12 cellular contexts compared by ENCODE assay signal in genomic region chr10:11439523-11440053, GRCh38.
"Had no signal": no experiment of that assay in that cellular context is flagged by ENCODE, and none has a peak within 500 bp of the region (broad histone marks: within the 10 kb centered on the region; RNA-seq: fewer than 3 reads in every experiment).

No MANE protein-coding gene starts in this region.

- H3K27ac ChIP-seq: esophagus muscularis mucosa, hepatocyte, SK-N-MC, upper lobe of left lung had no signal

- H3K4me3 Mint-ChIP-seq: activated naive CD4-positive, alpha-beta T cell treated with anti-CD3 and anti-CD28 coated beads, Interleukin-2, amount 10 ng/mL, durations not matched to agents 7 days and 5 days had no signal

- ATAC-seq: left ventricle myocardium superior; naive thymus-derived CD8-positive, alpha-beta T cell had no signal

- H3K4me2 ChIP-seq: hepatocyte had no signal

- H3K27ac Mint-ChIP-seq: activated naive CD4-positive, alpha-beta T cell treated with anti-CD3 and anti-CD28 coated beads, Interleukin-2, amount 10 ng/mL, durations not matched to agents 7 days and 5 days had no signal

- H3K9me3 ChIP-seq: esophagus muscularis mucosa, upper lobe of left lung had no signal

- H3K4me1 ChIP-seq: esophagus muscularis mucosa, upper lobe of left lung had no signal

- H3K27me3 Mint-ChIP-seq: activated CD4-positive, alpha-beta memory T cell treated with anti-CD3 and anti-CD28 coated beads for 36 hours; naive thymus-derived CD8-positive, alpha-beta T cell had no signal

- H3K27me3 ChIP-seq: hepatocyte, upper lobe of left lung had no signal

- H3K36me3 ChIP-seq: esophagus muscularis mucosa, upper lobe of left lung had no signal

- DNase-seq: activated CD4-positive, alpha-beta T cell treated with anti-CD3 and anti-CD28 coated beads for 1 hour; activated naive CD4-positive, alpha-beta T cell treated with anti-CD3 and anti-CD28 coated beads, Interleukin-2, amount 10 ng/mL, durations not matched to agents 7 days and 5 days; left ventricle myocardium superior; mesenchymal stem cell; naive thymus-derived CD8-positive, alpha-beta T cell; stimulated activated naive CD4-positive, alpha-beta T cell treated with Interleukin-2 at 50 U/mL for 16 hours; T-helper 9 cell had no signal

- H3K4me3 ChIP-seq: esophagus muscularis mucosa, hepatocyte, SK-N-MC, upper lobe of left lung had no signal

- H3K36me3 Mint-ChIP-seq: activated CD4-positive, alpha-beta memory T cell treated with anti-CD3 and anti-CD28 coated beads for 36 hours; activated naive CD4-positive, alpha-beta T cell treated with anti-CD3 and anti-CD28 coated beads, Interleukin-2, amount 10 ng/mL, durations not matched to agents 7 days and 5 days; naive thymus-derived CD8-positive, alpha-beta T cell had no signal
